In genomic region chr10:71372882-71373495, GRCh38 we compare ENCODE assay signal across 10 cellular contexts. TPM values are rescaled to one million over a fixed set of nuclear protein-coding genes. Genes with fewer than 3 reads are reported as not detected.
A peak's percentile ranks its signal among the peaks of the same experiment; 100 is the strongest.
DNase-seq lines count a peak whose midpoint lies in the region; ATAC-seq, FAIRE-seq and TF ChIP-seq lines count a peak whose summit lies in the region.
"Had no signal": no experiment of that assay in that cellular context is flagged by ENCODE, and none has a peak within 500 bp of the region (broad histone marks: within the 10 kb centered on the region; RNA-seq: fewer than 3 reads in every experiment).

No MANE protein-coding gene starts in this region.

- H3K27me3 ChIP-seq in body of pancreas, result no peaks in the 10 kb centered on the region

- FAIRE-seq in GM12892 (lab: Jason Lieb, UNC), result peak; percentile 95

- peak overlapping the region in 1 of 4 donors; percentile 29 for H3K27ac ChIP-seq in body of pancreas
- H3K27ac ChIP-seq: C4-2B had no signal

- no peaks in the 10 kb centered on the region for H3K9me3 ChIP-seq in body of pancreas

- TF ChIP-seq CTCF in body of pancreas (IDR thresholded peaks at IDR 0.05), result no peak

- ATAC-seq in GM21576 (IDR thresholded peaks at IDR 0.05; ENCODE audit: unreplicated experiment) (peak; percentile 55), HG03521 (IDR thresholded peaks at IDR 0.05; ENCODE audit: unreplicated experiment) (peak; percentile 46), GM21360 (IDR thresholded peaks at IDR 0.05; ENCODE audit: unreplicated experiment) (no peak), body of pancreas (no peak)

- peaks cover 11% of the 10 kb centered on the region for H3K4me1 ChIP-seq in body of pancreas

- intact Hi-C loops in head of caudate nucleus (cut with DNase I) (no loop called here), body of pancreas (cut with DNase I) (no loop called here)

- DNase-seq in GM12892 (ENCODE audit: insufficient read length), result peak; percentile 46
- peak in 38 of 42 donors; percentile 37 to 92 (median 66) for DNase-seq in head of caudate nucleus
- DNase-seq in activated effector memory CD4-positive, alpha-beta T cell treated with anti-CD3 and anti-CD28 coated beads, Interleukin-2, amount 50 U/mL, for 16 hours, result no peak
- no peak for DNase-seq in NCI-H526 (lab: John Stamatoyannopoulos, UW)
- no peak for DNase-seq in body of pancreas
- DNase-seq: activated CD4-positive, alpha-beta T cell treated with anti-CD3 and anti-CD28 coated beads, Interleukin-2, amount 50 U/mL, for 1 hour had no signal

- TF ChIP-seq POLR2A in GM12892 (IDR thresholded peaks at IDR 0.05; ENCODE audit: low read depth, low read length) (no peak), body of pancreas (IDR thresholded peaks at IDR 0.05) (no peak)

- WGBS in body of pancreas, 2 donors, result 60 to 65% methylated on average over 9 to 10 of the region's 10 CpGs

- no peak overlapping the region for H3K4me3 ChIP-seq in body of pancreas

- H3K36me3 ChIP-seq in body of pancreas (replicated peaks in 1 of 2; ENCODE audit: insufficient read depth in 1 of 2, low read depth in 2 of 2), result no peaks in the 10 kb centered on the region

RNA-seq across cellular contexts. Expression of gene CDH23, which starts 23.7 kb away (rescaled TPM):
- 0.23 TPM for polyA plus RNA-seq in GM12892 (2012; ENCODE audit: missing spikeins)
- total RNA-seq in body of pancreas, result 10 to 100 TPM; 28.5 to 58.7 TPM

RNA-seq across cellular contexts. Expression of gene SLC29A3, which starts 53.9 kb away (rescaled TPM):
- 1.3 TPM for polyA plus RNA-seq in GM12892 (2012; ENCODE audit: missing spikeins)
- total RNA-seq in body of pancreas, result 1 to 10 TPM in 1 of 2 donors, under 1 TPM in 1; 0.99 to 5.2 TPM

Comparison
In these comparisons a context has a peak if more than half of its experiments do, and no peak if none do; other contexts are left out.
1. DNase-seq: peak in GM12892 (single experiment) and head of caudate nucleus (38 of 42); none in activated effector memory CD4-positive, alpha-beta T cell treated with anti-CD3 and anti-CD28 coated beads, Interleukin-2, amount 50 U/mL, for 16 hours (single experiment), NCI-H526 (0 of 2) and body of pancreas (0 of 4).
2. ATAC-seq: peak in GM21576 (single experiment) and HG03521 (single experiment); none in GM21360 (single experiment) and body of pancreas (single experiment).